ENCODE assay signal across 12 cellular contexts in the genomic region with DNA sequence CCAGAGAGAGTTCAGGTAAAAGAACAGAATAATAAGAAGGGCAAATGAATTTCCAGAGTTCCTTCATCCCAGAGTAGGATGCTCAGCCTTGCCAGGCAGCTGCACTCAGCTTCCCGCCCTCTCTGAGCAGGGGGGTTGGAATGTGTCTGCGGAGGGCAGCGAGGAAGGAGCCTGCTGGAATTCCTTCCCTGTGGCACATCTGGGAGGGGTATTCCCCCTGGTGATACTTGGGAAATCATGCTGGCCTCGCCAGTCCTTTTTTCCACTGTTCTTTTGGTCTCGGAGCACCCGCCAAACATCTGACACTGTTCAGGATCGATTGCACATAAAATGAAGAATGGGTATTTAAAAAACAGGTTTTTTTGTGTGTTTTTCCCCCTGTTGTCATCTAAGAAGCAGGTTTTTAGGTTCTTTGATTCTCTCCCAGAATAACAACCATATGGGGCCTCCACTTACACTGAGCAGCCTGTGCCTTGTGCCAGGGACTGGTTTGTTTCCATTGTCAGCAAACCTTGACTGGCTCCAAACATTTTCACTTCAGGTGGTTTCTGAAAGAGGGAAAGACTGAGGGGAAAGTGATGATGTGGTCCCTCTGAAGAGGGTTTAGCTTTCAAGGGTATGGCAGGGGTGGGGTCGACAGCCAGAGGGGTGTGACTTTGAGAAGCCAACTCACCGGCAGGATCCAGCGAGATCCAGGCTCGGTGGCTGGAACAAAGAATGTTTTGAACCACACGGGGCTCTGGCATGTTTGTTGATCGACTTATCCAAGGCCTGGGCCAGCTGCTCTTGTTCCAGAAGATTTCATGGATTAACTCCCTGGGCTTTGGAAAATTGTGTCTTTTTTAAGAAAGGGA.
DNase-seq lines count a peak whose midpoint lies in the region; ATAC-seq, FAIRE-seq and TF ChIP-seq lines count a peak whose summit lies in the region.
"Had no signal": no experiment of that assay in that cellular context is flagged by ENCODE, and none has a peak within 500 bp of the region (broad histone marks: within the 10 kb centered on the region; RNA-seq: fewer than 3 reads in every experiment).

No MANE protein-coding gene starts in this region.

- no peak overlapping the region for H3K4me3 Mint-ChIP-seq in MCF 10A (ENCODE audit: unreplicated experiment)
- H3K4me3 Mint-ChIP-seq: activated naive CD8-positive, alpha-beta T cell had no signal

- no peak overlapping the region for H2AK5ac ChIP-seq in mesendoderm (ENCODE audit: low read length)

- peaks cover 24% of the 10 kb centered on the region for H3K4me1 Mint-ChIP-seq in MCF 10A (ENCODE audit: insufficient read depth, unreplicated experiment)

- intact Hi-C loops in breast epithelium (cut with DNase I; ENCODE audit: low total_unique reads) (no loop called here), MCF 10A (cut with micrococcal nuclease) (loop anchor here (5.0 kb wide), 1 partner anchor 211 kb away; no protein-coding TSS in a partner anchor)

- no peak overlapping the region for H4K5ac ChIP-seq in mesendoderm (ENCODE audit: low read length)

- H3K79me1 ChIP-seq in mesendoderm (ENCODE audit: low read length), result no peaks in the 10 kb centered on the region

- H3K27ac Mint-ChIP-seq in MCF 10A (ENCODE audit: low read depth, unreplicated experiment), result no peak overlapping the region
- H3K27ac Mint-ChIP-seq: activated naive CD8-positive, alpha-beta T cell had no signal

- FAIRE-seq in urothelium cell line (lab: Jason Lieb, UNC), result peak; percentile 91
- FAIRE-seq: A204.1 had no signal

- H3K36me3 ChIP-seq in breast epithelium (no peaks in the 10 kb centered on the region), mesendoderm (ENCODE audit: control insufficient read depth, insufficient read depth, low read length) (no peaks in the 10 kb centered on the region)

- no peak overlapping the region for H3K4me2 ChIP-seq in mesendoderm (ENCODE audit: low read length)

- H3K36me3 Mint-ChIP-seq in MCF 10A (ENCODE audit: insufficient read depth, unreplicated experiment), result no peaks in the 10 kb centered on the region
- H3K36me3 Mint-ChIP-seq: activated naive CD8-positive, alpha-beta T cell had no signal

- H2BK120ac ChIP-seq in mesendoderm (ENCODE audit: low read depth, low read length), result no peak overlapping the region

- H4K8ac ChIP-seq in mesendoderm (ENCODE audit: low read depth, low read length), result no peak overlapping the region

- no peaks in the 10 kb centered on the region for H3K27me3 Mint-ChIP-seq in MCF 10A (ENCODE audit: insufficient read depth, unreplicated experiment)
- H3K27me3 Mint-ChIP-seq: activated naive CD8-positive, alpha-beta T cell had no signal

- no peak overlapping the region for H3K4ac ChIP-seq in mesendoderm (ENCODE audit: low read depth, low read length)

- no peak for ATAC-seq in GM21737 (IDR thresholded peaks at IDR 0.05; ENCODE audit: unreplicated experiment)

- H3K79me2 ChIP-seq in mesendoderm (ENCODE audit: control insufficient read depth, insufficient read depth, low read length), result no peaks in the 10 kb centered on the region

- no peak overlapping the region for H3K56ac ChIP-seq in mesendoderm (ENCODE audit: low read length)

- H3K9ac ChIP-seq in mesendoderm (ENCODE audit: low read length), result no peak overlapping the region

- no peak for TF ChIP-seq CTCF in breast epithelium (IDR thresholded peaks at IDR 0.05)
- TF ChIP-seq CTCF in MCF 10A (IDR thresholded peaks at IDR 0.05; ENCODE audit: unreplicated experiment), result no peak
- TF ChIP-seq CTCF in cardiac fibroblast (IDR thresholded peaks at IDR 0.05; ENCODE audit: low read depth, low read length), result no peak
- TF ChIP-seq CTCF in GM10266 (IDR thresholded peaks at IDR 0.05; ENCODE audit: control insufficient read depth, insufficient read depth, low read depth, missing control alignments), result no peak

- H2BK15ac ChIP-seq in mesendoderm (replicated peaks; ENCODE audit: low read depth), result no peak overlapping the region

- no peaks in the 10 kb centered on the region for H3K9me3 Mint-ChIP-seq in MCF 10A (ENCODE audit: unreplicated experiment)

- no peaks in the 10 kb centered on the region for H3K9me3 ChIP-seq in breast epithelium

- no peak for TF ChIP-seq POLR2A in breast epithelium (IDR thresholded peaks at IDR 0.05)

- WGBS in mesendoderm (ENCODE audit: extremely low coverage, insufficient coverage, low lambda C conversion rate), result no CpG with 5 or more reads among the region's 13 CpGs

- peak overlapping the region; percentile 43 to 74 for H3K27ac ChIP-seq in breast epithelium
- H3K27ac ChIP-seq in mesendoderm (ENCODE audit: low read depth, low read length), result no peak overlapping the region

- H3K18ac ChIP-seq in mesendoderm (ENCODE audit: low read length), result no peak overlapping the region

- DNase-seq in breast epithelium (ENCODE audit: low spot score in 2 of 2) (peak; percentile 53 to 68), MCF 10A (ENCODE audit: unreplicated experiment) (no peak), cardiac fibroblast (ENCODE audit: low read depth in 2 of 2) (peak; percentile 37 to 64), mesendoderm (peak; percentile 62), urothelium cell line (ENCODE audit: low spot score) (peak; percentile 90), GM10266 (ENCODE audit: extremely low spot score) (no peak), putamen (ENCODE audit: low spot score) (no peak)
- DNase-seq: MM.1S; stimulated activated CD4-positive, alpha-beta T cell treated with anti-CD3 and anti-CD28 coated beads, Interleukin-2, amount 100 ng/mL, for 48 hours had no signal

- no peak overlapping the region for H3K23ac ChIP-seq in mesendoderm (ENCODE audit: low read length)

- CTCF ChIA-PET in MCF 10A (lab: Yijun Ruan, JAX), result interaction anchor here (0.7 kb wide), 1 partner anchor 9 kb away, joined by 3 read pairs; no protein-coding TSS in a partner anchor

- no peak overlapping the region for H2BK5ac ChIP-seq in mesendoderm (ENCODE audit: low read length)

- no peaks in the 10 kb centered on the region for H3K27me3 ChIP-seq in breast epithelium
- H3K27me3 ChIP-seq in mesendoderm (ENCODE audit: insufficient read depth, low read length, poor library complexity), result no peaks in the 10 kb centered on the region

- H3K4me1 ChIP-seq in breast epithelium (no peaks in the 10 kb centered on the region), mesendoderm (ENCODE audit: control insufficient read depth, low read depth, low read length) (no peaks in the 10 kb centered on the region)

- POLR2A ChIA-PET in MCF 10A (lab: Yijun Ruan, JAX), result no interaction called here

- H3K4me3 ChIP-seq in breast epithelium (peak overlapping the region in 1 of 3 donors; percentile 3), cardiac fibroblast (replicated peaks in 1 of 2; ENCODE audit: low read depth in 2 of 2, low read length in 2 of 2) (no peak overlapping the region), mesendoderm (ENCODE audit: low read length) (no peak overlapping the region)

- BruUV-seq in MCF 10A (replicated peaks; lab: Mats Ljungman, UMichigan), result no TSS peak

Comparison
In these comparisons a context has a peak if more than half of its experiments do, and no peak if none do; other contexts are left out.
1. DNase-seq: peak in breast epithelium (2 of 2), cardiac fibroblast (2 of 2), mesendoderm (single experiment) and urothelium cell line (single experiment); none in MCF 10A (single experiment), GM10266 (single experiment) and putamen (single experiment).